In genomic region chr3:3080309-3080708, GRCh38 we compare ENCODE assay signal across 2 cellular contexts.
TF ChIP-seq lines count a peak whose summit lies in the region.

No MANE protein-coding gene starts in this region.

TF ChIP-seq in GM23338, 12 proteins besides CTCF, POLR2A, EP300 and RAD21 (continued from another document):
- TF ChIP-seq, protein P1, sequence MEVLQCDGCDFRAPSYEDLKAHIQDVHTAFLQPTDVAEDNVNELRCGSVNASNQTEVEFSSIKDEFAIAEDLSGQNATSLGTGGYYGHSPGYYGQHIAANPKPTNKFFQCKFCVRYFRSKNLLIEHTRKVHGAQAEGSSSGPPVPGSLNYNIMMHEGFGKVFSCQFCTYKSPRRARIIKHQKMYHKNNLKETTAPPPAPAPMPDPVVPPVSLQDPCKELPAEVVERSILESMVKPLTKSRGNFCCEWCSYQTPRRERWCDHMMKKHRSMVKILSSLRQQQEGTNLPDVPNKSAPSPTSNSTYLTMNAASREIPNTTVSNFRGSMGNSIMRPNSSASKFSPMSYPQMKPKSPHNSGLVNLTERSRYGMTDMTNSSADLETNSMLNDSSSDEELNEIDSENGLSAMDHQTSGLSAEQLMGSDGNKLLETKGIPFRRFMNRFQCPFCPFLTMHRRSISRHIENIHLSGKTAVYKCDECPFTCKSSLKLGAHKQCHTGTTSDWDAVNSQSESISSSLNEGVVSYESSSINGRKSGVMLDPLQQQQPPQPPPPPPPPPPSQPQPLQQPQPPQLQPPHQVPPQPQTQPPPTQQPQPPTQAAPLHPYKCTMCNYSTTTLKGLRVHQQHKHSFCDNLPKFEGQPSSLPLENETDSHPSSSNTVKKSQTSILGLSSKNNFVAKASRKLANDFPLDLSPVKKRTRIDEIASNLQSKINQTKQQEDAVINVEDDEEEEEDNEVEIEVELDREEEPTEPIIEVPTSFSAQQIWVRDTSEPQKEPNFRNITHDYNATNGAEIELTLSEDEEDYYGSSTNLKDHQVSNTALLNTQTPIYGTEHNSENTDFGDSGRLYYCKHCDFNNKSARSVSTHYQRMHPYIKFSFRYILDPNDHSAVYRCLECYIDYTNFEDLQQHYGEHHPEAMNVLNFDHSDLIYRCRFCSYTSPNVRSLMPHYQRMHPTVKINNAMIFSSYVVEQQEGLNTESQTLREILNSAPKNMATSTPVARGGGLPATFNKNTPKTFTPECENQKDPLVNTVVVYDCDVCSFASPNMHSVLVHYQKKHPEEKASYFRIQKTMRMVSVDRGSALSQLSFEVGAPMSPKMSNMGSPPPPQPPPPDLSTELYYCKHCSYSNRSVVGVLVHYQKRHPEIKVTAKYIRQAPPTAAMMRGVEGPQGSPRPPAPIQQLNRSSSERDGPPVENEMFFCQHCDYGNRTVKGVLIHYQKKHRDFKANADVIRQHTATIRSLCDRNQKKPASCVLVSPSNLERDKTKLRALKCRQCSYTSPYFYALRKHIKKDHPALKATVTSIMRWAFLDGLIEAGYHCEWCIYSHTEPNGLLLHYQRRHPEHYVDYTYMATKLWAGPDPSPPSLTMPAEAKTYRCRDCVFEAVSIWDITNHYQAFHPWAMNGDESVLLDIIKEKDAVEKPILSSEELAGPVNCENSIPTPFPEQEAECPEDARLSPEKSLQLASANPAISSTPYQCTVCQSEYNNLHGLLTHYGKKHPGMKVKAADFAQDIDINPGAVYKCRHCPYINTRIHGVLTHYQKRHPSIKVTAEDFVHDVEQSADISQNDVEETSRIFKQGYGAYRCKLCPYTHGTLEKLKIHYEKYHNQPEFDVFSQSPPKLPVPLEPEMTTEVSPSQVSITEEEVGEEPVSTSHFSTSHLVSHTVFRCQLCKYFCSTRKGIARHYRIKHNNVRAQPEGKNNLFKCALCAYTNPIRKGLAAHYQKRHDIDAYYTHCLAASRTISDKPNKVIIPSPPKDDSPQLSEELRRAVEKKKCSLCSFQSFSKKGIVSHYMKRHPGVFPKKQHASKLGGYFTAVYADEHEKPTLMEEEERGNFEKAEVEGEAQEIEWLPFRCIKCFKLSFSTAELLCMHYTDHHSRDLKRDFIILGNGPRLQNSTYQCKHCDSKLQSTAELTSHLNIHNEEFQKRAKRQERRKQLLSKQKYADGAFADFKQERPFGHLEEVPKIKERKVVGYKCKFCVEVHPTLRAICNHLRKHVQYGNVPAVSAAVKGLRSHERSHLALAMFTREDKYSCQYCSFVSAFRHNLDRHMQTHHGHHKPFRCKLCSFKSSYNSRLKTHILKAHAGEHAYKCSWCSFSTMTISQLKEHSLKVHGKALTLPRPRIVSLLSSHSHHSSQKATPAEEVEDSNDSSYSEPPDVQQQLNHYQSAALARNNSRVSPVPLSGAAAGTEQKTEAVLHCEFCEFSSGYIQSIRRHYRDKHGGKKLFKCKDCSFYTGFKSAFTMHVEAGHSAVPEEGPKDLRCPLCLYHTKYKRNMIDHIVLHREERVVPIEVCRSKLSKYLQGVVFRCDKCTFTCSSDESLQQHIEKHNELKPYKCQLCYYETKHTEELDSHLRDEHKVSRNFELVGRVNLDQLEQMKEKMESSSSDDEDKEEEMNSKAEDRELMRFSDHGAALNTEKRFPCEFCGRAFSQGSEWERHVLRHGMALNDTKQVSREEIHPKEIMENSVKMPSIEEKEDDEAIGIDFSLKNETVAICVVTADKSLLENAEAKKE (CRISPR knock-in tag; IDR thresholded peaks at IDR 0.05) = no peak
- TF ChIP-seq ZNF331 (CRISPR knock-in tag; IDR thresholded peaks at IDR 0.05; ENCODE audit: low read depth) = no peak
- no peak for TF ChIP-seq REST (IDR thresholded peaks at IDR 0.05; ENCODE audit: unreplicated experiment)
TF ChIP-seq in GM23338: peak in this region for 0.

TF ChIP-seq in WTC11, 78 proteins besides CTCF, POLR2A, EP300 and RAD21 (continued from another document):
- TF ChIP-seq, protein P2, sequence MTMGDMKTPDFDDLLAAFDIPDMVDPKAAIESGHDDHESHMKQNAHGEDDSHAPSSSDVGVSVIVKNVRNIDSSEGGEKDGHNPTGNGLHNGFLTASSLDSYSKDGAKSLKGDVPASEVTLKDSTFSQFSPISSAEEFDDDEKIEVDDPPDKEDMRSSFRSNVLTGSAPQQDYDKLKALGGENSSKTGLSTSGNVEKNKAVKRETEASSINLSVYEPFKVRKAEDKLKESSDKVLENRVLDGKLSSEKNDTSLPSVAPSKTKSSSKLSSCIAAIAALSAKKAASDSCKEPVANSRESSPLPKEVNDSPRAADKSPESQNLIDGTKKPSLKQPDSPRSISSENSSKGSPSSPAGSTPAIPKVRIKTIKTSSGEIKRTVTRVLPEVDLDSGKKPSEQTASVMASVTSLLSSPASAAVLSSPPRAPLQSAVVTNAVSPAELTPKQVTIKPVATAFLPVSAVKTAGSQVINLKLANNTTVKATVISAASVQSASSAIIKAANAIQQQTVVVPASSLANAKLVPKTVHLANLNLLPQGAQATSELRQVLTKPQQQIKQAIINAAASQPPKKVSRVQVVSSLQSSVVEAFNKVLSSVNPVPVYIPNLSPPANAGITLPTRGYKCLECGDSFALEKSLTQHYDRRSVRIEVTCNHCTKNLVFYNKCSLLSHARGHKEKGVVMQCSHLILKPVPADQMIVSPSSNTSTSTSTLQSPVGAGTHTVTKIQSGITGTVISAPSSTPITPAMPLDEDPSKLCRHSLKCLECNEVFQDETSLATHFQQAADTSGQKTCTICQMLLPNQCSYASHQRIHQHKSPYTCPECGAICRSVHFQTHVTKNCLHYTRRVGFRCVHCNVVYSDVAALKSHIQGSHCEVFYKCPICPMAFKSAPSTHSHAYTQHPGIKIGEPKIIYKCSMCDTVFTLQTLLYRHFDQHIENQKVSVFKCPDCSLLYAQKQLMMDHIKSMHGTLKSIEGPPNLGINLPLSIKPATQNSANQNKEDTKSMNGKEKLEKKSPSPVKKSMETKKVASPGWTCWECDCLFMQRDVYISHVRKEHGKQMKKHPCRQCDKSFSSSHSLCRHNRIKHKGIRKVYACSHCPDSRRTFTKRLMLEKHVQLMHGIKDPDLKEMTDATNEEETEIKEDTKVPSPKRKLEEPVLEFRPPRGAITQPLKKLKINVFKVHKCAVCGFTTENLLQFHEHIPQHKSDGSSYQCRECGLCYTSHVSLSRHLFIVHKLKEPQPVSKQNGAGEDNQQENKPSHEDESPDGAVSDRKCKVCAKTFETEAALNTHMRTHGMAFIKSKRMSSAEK (CRISPR knock-in tag; IDR thresholded peaks at IDR 0.05; ENCODE audit: borderline replicate concordance) = no peak
- TF ChIP-seq GRHL2 (CRISPR knock-in tag; IDR thresholded peaks at IDR 0.05; ENCODE audit: insufficient replicate concordance, severe bottlenecking) (no peak), TEAD1 (CRISPR knock-in tag; IDR thresholded peaks at IDR 0.05) (no peak), SOX15 (CRISPR knock-in tag; IDR thresholded peaks at IDR 0.05) (no peak), ZNF671 (CRISPR knock-in tag; IDR thresholded peaks at IDR 0.05) (no peak), ATF1 (CRISPR knock-in tag; IDR thresholded peaks at IDR 0.05) (no peak), ZNF219 (CRISPR knock-in tag; IDR thresholded peaks at IDR 0.05; ENCODE audit: borderline replicate concordance) (no peak)
- TF ChIP-seq, protein P3, sequence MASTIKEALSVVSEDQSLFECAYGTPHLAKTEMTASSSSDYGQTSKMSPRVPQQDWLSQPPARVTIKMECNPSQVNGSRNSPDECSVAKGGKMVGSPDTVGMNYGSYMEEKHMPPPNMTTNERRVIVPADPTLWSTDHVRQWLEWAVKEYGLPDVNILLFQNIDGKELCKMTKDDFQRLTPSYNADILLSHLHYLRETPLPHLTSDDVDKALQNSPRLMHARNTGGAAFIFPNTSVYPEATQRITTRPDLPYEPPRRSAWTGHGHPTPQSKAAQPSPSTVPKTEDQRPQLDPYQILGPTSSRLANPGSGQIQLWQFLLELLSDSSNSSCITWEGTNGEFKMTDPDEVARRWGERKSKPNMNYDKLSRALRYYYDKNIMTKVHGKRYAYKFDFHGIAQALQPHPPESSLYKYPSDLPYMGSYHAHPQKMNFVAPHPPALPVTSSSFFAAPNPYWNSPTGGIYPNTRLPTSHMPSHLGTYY (CRISPR knock-in tag; IDR thresholded peaks at IDR 0.05) = no peak
